In genomic region chr1:116642627-116643280, GRCh38 we compare ENCODE assay signal across 10 cellular contexts. TPM values are rescaled to one million over a fixed set of nuclear protein-coding genes. Genes with fewer than 3 reads are reported as not detected.
DNase-seq lines count a peak whose midpoint lies in the region; ATAC-seq, FAIRE-seq and TF ChIP-seq lines count a peak whose summit lies in the region.
"Not testable (repeated sequence)": the region's sequence is repeated elsewhere in the genome, so short reads cannot be mapped to it uniquely, and the experiment has no call there.
"Had no signal": no experiment of that assay in that cellular context is flagged by ENCODE, and none has a peak within 500 bp of the region (broad histone marks: within the 10 kb centered on the region; RNA-seq: fewer than 3 reads in every experiment).

No MANE protein-coding gene starts in this region.

- intact Hi-C loops in HCT116 (cut with micrococcal nuclease), result loop anchor here (2.0 kb wide), 1 partner anchor 24 kb away; the partner anchor contains the start of gene IGSF3

- not testable (repeated sequence) for H3K79me2 ChIP-seq in HCT116 (ENCODE audit: insufficient read depth, low read length)

- H3K4me3 Mint-ChIP-seq in brain, result not testable (repeated sequence)

- H3K9ac ChIP-seq in HCT116 (ENCODE audit: low read length), result not testable (repeated sequence)

- H4K20me1 ChIP-seq in HCT116 (ENCODE audit: insufficient read depth), result not testable (repeated sequence)

- peak overlapping the region; percentile 33; the same call in 1 of the 2 replicates for H3K27ac ChIP-seq in HCT116 (ENCODE audit: low read depth, low read length)

- POLR2A ChIA-PET in HCT116 (lab: Charles Lee), result not testable (repeated sequence)

- TF ChIP-seq RAD21 in HCT116 (IDR thresholded peaks at IDR 0.05; ENCODE audit: low read depth), result not testable (repeated sequence)

- H3K27me3 Mint-ChIP-seq in brain, result not testable (repeated sequence)

- ATAC-seq in HCT116, result not testable (repeated sequence)

- not testable (repeated sequence) for TF ChIP-seq POLR2A in HCT116 (IDR thresholded peaks at IDR 0.05; ENCODE audit: borderline replicate concordance, extremely low read depth, insufficient read depth, insufficient read length)

- H3K9me2 ChIP-seq in HCT116 (ENCODE audit: insufficient read depth), result not testable (repeated sequence)

- RAD21 ChIA-PET in HCT116 (lab: Charles Lee; ENCODE audit: low non-redundant PET in 1 of 2, low total read pairs in 2 of 2, uncharacterized antibody in 2 of 2, unreplicated experiment in 2 of 2), result not testable (repeated sequence)

- H3K36me3 Mint-ChIP-seq in brain, result not testable (repeated sequence)

- H3K36me3 ChIP-seq in HCT116 (ENCODE audit: control insufficient read depth in 1 of 2, insufficient read depth in 2 of 2, low read length in 2 of 2), result not testable (repeated sequence)

- H3K4me1 ChIP-seq in HCT116 (ENCODE audit: control insufficient read depth in 1 of 2, insufficient read depth in 2 of 2, low read length in 2 of 2), result peaks cover 27 to 29% of the 10 kb centered on the region in 2 experiments

- BruUV-seq in HCT116 (replicated peaks; lab: Mats Ljungman, UMichigan), result not testable (repeated sequence)

- FAIRE-seq in RCC 7860 (lab: Jason Lieb, UNC), result not testable (repeated sequence)

- peak overlapping the region; percentile 73 for H3K4me2 ChIP-seq in HCT116 (ENCODE audit: low read length)

- H3K4me1 Mint-ChIP-seq in brain, result peaks cover 82% of the 10 kb centered on the region

- peak overlapping the region in 1 of 2 experiments; percentile 20; a peak in 1 of 4 replicates for H3K4me3 ChIP-seq in HCT116 (replicated peaks in 1 of 2; ENCODE audit: low read depth in 1 of 2, low read length in 2 of 2)

- CTCF ChIA-PET in HCT116 (lab: Charles Lee), result interaction anchor here (0.7 kb wide), 1 partner anchor 30 kb away, joined by 3 read pairs; no protein-coding TSS in a partner anchor

- H2AFZ ChIP-seq in HCT116 (ENCODE audit: low read depth, low read length, poor library complexity, severe bottlenecking), result not testable (repeated sequence)

- TF ChIP-seq CTCF in HCT116 (IDR thresholded peaks at IDR 0.05 in 2 of 3, conservative IDR thresholded peaks at IDR 0.05 in 1 of 3; ENCODE audit: borderline replicate concordance in 1 of 3, insufficient read depth in 1 of 3, low read depth in 2 of 3, low read length in 2 of 3); brain (conservative IDR thresholded peaks at IDR 0.05): not testable (repeated sequence)

- not testable (repeated sequence) for H3K27me3 ChIP-seq in HCT116 (ENCODE audit: insufficient read depth, low read length)

- H3K9me3 Mint-ChIP-seq in brain, result not testable (repeated sequence)

- DNase-seq in COR-L47 (lab: John Stamatoyannopoulos, UW) (peak; percentile 73), HCT116 (ENCODE audit: low read depth, low spot score) (peak; percentile 29), NCI-H1694 (lab: John Stamatoyannopoulos, UW) (peak; percentile 61), NCI-H446 treated with DMSO at 0.1 percent for 48 hours (lab: John Stamatoyannopoulos, UW) (peak; percentile 59), RCC 7860 (ENCODE audit: low spot score) (peak; percentile 8), kidney tubule cell (ENCODE audit: low spot score) (peak; percentile 65), retina (peak; percentile 16)

- H3K9me3 ChIP-seq in HCT116 (ENCODE audit: control insufficient read depth in 1 of 2, insufficient read depth in 1 of 2, low read depth in 1 of 2, low read length in 2 of 2), result not testable (repeated sequence)

- peak overlapping the region; percentile 79 to 96 (median 93) for H3K27ac Mint-ChIP-seq in brain

RNA-seq across cellular contexts. Expression of gene IGSF3, which starts 24.8 kb away (rescaled TPM):
- total RNA-seq in HCT116 (2021; ENCODE audit: unreplicated experiment), result 18.6 TPM
- 14.1 and 15.5 TPM in 2 replicates for polyA plus RNA-seq in HCT116 (2012)
- 25.4 TPM for polyA plus RNA-seq in brain (ENCODE audit: insufficient read depth, low read depth, low replicate concordance)
- polyA plus RNA-seq: CD8-positive, alpha-beta memory T cell; naive thymus-derived CD8-positive, alpha-beta T cell had no signal

Comparison
In these comparisons a context has a peak if more than half of its experiments do, and no peak if none do; other contexts are left out.
1. DNase-seq: peak in every context shown above with its lines; median percentile 73 in COR-L47; 65 in kidney tubule cell; 61 in NCI-H1694; 59 in NCI-H446 treated with DMSO at 0.1 percent for 48 hours; 29 in HCT116; 16 in retina; 8 in RCC 7860.